In genomic region chr2:216574046-216574445, GRCh38 we compare ENCODE assay signal across 15 cellular contexts. TPM values are rescaled to one million over a fixed set of nuclear protein-coding genes. Genes with fewer than 3 reads are reported as not detected.
DNase-seq lines count a peak whose midpoint lies in the region; ATAC-seq and TF ChIP-seq lines count a peak whose summit lies in the region.
"Had no signal": no experiment of that assay in that cellular context is flagged by ENCODE, and none has a peak within 500 bp of the region (broad histone marks: within the 10 kb centered on the region; RNA-seq: fewer than 3 reads in every experiment).

No MANE protein-coding gene starts in this region.

- H3K4me3 ChIP-seq in SK-N-MC (0 out of 2 replicates have a peak overlapping the region, but pooled peaks have one; percentile 13), foreskin fibroblast (ENCODE audit: low read depth in 1 of 2, low read length in 2 of 2) (no peak overlapping the region), neuronal stem cell (ENCODE audit: low read length in 2 of 2) (no peak overlapping the region)

- H4K8ac ChIP-seq in neuronal stem cell (ENCODE audit: low read depth, low read length): no peak overlapping the region

- no peak for ATAC-seq in HG03159 (IDR thresholded peaks at IDR 0.05; ENCODE audit: unreplicated experiment)
- ATAC-seq in HG03571 (IDR thresholded peaks at IDR 0.05; ENCODE audit: unreplicated experiment): no peak

- peaks cover 54% of the 10 kb centered on the region for H3K4me1 Mint-ChIP-seq in osteocyte (ENCODE audit: unreplicated experiment)

- H2BK5ac ChIP-seq in neuronal stem cell (ENCODE audit: low read length): no peak overlapping the region

- no peaks in the 10 kb centered on the region for H3K27me3 Mint-ChIP-seq in osteocyte (ENCODE audit: unreplicated experiment)

- H2BK120ac ChIP-seq in neuronal stem cell (ENCODE audit: low read depth, low read length): no peak overlapping the region

- no peak overlapping the region for H2AK5ac ChIP-seq in neuronal stem cell (ENCODE audit: low read depth, low read length)

- H3K4me1 ChIP-seq in neuronal stem cell (ENCODE audit: control insufficient read depth in 2 of 2, insufficient read depth in 1 of 2, low read depth in 1 of 2, low read length in 2 of 2): peaks cover 0 to 2% of the 10 kb centered on the region in 2 donors

- H3K4me3 Mint-ChIP-seq in osteocyte (ENCODE audit: unreplicated experiment): no peak overlapping the region
- H3K4me3 Mint-ChIP-seq: dendritic cell treated with granulocyte-macrophage colony-stimulating factor and Interleukin-4, amounts not matched to agents 40 ng/mL and 50 ng/mL, for 4 days had no signal

- H3K18ac ChIP-seq in neuronal stem cell (ENCODE audit: low read length): no peak overlapping the region

- no peak overlapping the region for H3K4me2 ChIP-seq in neuronal stem cell (ENCODE audit: insufficient read depth, low read length, poor library complexity, severe bottlenecking)

- no peak overlapping the region for H2BK15ac ChIP-seq in neuronal stem cell (ENCODE audit: low read length)

- no peak overlapping the region for H3K23ac ChIP-seq in neuronal stem cell (ENCODE audit: low read depth, low read length, poor library complexity)

- H2AFZ ChIP-seq in neuronal stem cell (ENCODE audit: low read length): no peak overlapping the region

- no peaks in the 10 kb centered on the region for H3K36me3 Mint-ChIP-seq in osteocyte (ENCODE audit: unreplicated experiment)

- H3K14ac ChIP-seq in neuronal stem cell (ENCODE audit: low read length): no peak overlapping the region

- no peak overlapping the region for H3K9ac ChIP-seq in SK-N-MC (ENCODE audit: insufficient read length)
- H3K9ac ChIP-seq in neuronal stem cell (ENCODE audit: low read depth, low read length, poor library complexity): no peak overlapping the region

- H3K27ac Mint-ChIP-seq in osteocyte (ENCODE audit: unreplicated experiment): peak overlapping the region; percentile 36
- H3K27ac Mint-ChIP-seq: dendritic cell treated with granulocyte-macrophage colony-stimulating factor and Interleukin-4, amounts not matched to agents 40 ng/mL and 50 ng/mL, for 4 days had no signal

- no peak overlapping the region for H2BK12ac ChIP-seq in neuronal stem cell (ENCODE audit: low read length)

- no peaks in the 10 kb centered on the region for H3K9me3 ChIP-seq in SK-N-MC (ENCODE audit: low read depth, low read length)
- peaks cover 0 to 2% of the 10 kb centered on the region in 2 donors for H3K9me3 ChIP-seq in neuronal stem cell (replicated peaks in 1 of 2; ENCODE audit: control insufficient read depth in 2 of 2, insufficient read depth in 1 of 2, low read depth in 1 of 2, low read length in 2 of 2)

- H3K9me3 Mint-ChIP-seq in osteocyte (ENCODE audit: unreplicated experiment): peaks cover 3% of the 10 kb centered on the region
- H3K9me3 Mint-ChIP-seq: dendritic cell treated with granulocyte-macrophage colony-stimulating factor and Interleukin-4, amounts not matched to agents 40 ng/mL and 50 ng/mL, for 4 days had no signal

- H3K36me3 ChIP-seq in SK-N-MC (ENCODE audit: insufficient read depth, low read length) (no peaks in the 10 kb centered on the region), neuronal stem cell (replicated peaks in 1 of 2; ENCODE audit: control insufficient read depth in 2 of 2, insufficient read depth in 2 of 2, low read length in 2 of 2) (no peaks in the 10 kb centered on the region)

- peaks cover 0 to 4% (median 0%) of the 10 kb centered on the region in 3 experiments for H3K27me3 ChIP-seq in neuronal stem cell (ENCODE audit: control insufficient read depth in 3 of 3, insufficient read depth in 3 of 3, low read depth in 1 of 3, low read length in 3 of 3)

- no peak overlapping the region for H4K91ac ChIP-seq in neuronal stem cell (ENCODE audit: low read depth, low read length, poor library complexity)

- peak; percentile 75 for DNase-seq in EH (ENCODE audit: low read depth)
- peak; percentile 80 for DNase-seq in SK-N-MC (ENCODE audit: low read depth, low spot score)
- peak; percentile 75 to 86 for DNase-seq in foreskin fibroblast
- DNase-seq in osteocyte (ENCODE audit: extremely low spot score, unreplicated experiment): no peak
- DNase-seq in stimulated activated CD4-positive, alpha-beta T cell treated with anti-CD3 and anti-CD28 coated beads, Interleukin-2, amount 100 ng/mL, for 48 hours: no peak
- DNase-seq in neuronal stem cell (ENCODE audit: low spot score): no peak
- DNase-seq: activated CD4-positive, alpha-beta T cell treated with anti-CD3 and anti-CD28 coated beads, Interleukin-2, amount 50 U/mL, for 1 hour; amniotic stem cell; NCI-H1105 treated with DMSO at 0.1 percent for 48 hours; posterior cingulate gyrus; stimulated activated CD4-positive, alpha-beta T cell treated with anti-CD3 and anti-CD28 coated beads, Interleukin-15, amount 100 ng/mL, for 24 hours; T-helper 9 cell had no signal

- TF ChIP-seq CTCF in foreskin fibroblast (IDR thresholded peaks at IDR 0.05; ENCODE audit: low read depth, low read length) (no peak), osteocyte (IDR thresholded peaks at IDR 0.05) (no peak)

- no peak overlapping the region for H3K27ac ChIP-seq in SK-N-MC
- H3K27ac ChIP-seq in neuronal stem cell (replicated peaks; ENCODE audit: low read length): no peak overlapping the region

- H3K79me1 ChIP-seq in neuronal stem cell (ENCODE audit: low read depth, low read length): no peaks in the 10 kb centered on the region

- H3K4ac ChIP-seq in neuronal stem cell (ENCODE audit: low read length): no peak overlapping the region

- no CpG with 5 or more reads among the region's 2 CpGs for WGBS in neuronal stem cell (ENCODE audit: extremely low coverage in 2 of 2, insufficient read length in 2 of 2, insufficient replicate concordance in 1 of 2), 2 donors

RNA-seq across cellular contexts. Expression of gene IGFBP2, which starts 59.2 kb away (rescaled TPM):
- total RNA-seq in osteocyte: 2,796 and 2,855 TPM in 2 replicates
- 479 TPM for polyA plus RNA-seq in neuronal stem cell (2013, experiment 1 of 2)
- 466 TPM for polyA plus RNA-seq in neuronal stem cell (2013, experiment 2 of 2)

Comparison
In these comparisons a context has a peak if more than half of its experiments do, and no peak if none do; other contexts are left out.
1. DNase-seq: peak in EH (single experiment), SK-N-MC (single experiment) and foreskin fibroblast (2 of 2); none in osteocyte (single experiment), stimulated activated CD4-positive, alpha-beta T cell treated with anti-CD3 and anti-CD28 coated beads, Interleukin-2, amount 100 ng/mL, for 48 hours (0 of 2) and neuronal stem cell (single experiment).